Comparison of ENCODE assay signal across 7 cellular contexts in the genomic region with DNA sequence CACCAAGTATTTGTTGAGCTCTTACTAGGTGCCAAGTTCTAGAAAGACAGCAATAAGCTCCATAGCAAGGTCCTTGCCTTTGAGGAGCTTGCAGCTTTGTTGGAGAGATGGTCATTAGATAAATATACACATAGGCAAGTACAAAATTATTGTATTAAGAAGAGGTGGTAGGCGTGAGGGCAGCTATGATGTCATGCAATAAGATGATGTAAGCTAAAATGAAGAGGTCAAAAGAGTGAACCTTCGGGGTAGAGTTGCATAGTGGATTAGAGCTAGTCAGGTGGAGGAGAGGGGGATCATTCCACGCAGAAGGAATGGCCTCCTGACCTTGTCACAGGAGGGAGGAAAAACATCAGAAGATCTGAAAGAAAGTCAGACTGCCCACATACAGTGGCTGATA.
"Had no signal": no experiment of that assay in that cellular context is flagged by ENCODE, and none has a peak within 500 bp of the region (broad histone marks: within the 10 kb centered on the region; RNA-seq: fewer than 3 reads in every experiment).

No MANE protein-coding gene starts in this region.

- FAIRE-seq: HTR-8/SVneo, K562 had no signal

- DNase-seq: IMR-90, KBM-7, KG1 had no signal

- H3K27ac ChIP-seq: HL-60, KMS-11 had no signal

- ATAC-seq: K562 had no signal

- H3K4me3 ChIP-seq: K562 had no signal

- H3K4me2 ChIP-seq: KMS-11 had no signal

- H3K9ac ChIP-seq: KMS-11 had no signal
